20 cellular contexts compared by ENCODE assay signal in genomic region chr3:119976214-119976613, GRCh38.
DNase-seq lines count a peak whose midpoint lies in the region; ATAC-seq, FAIRE-seq and TF ChIP-seq lines count a peak whose summit lies in the region.
"Had no signal": no experiment of that assay in that cellular context is flagged by ENCODE, and none has a peak within 500 bp of the region (broad histone marks: within the 10 kb centered on the region; RNA-seq: fewer than 3 reads in every experiment).

No MANE protein-coding gene starts in this region.

- FAIRE-seq in keratinocyte (lab: Jason Lieb, UNC): peak; percentile 46
- FAIRE-seq: A549, D721Med, G401.6, GM12891 had no signal

- no peaks in the 10 kb centered on the region for H3K9me3 ChIP-seq in SK-N-SH
- H3K9me3 ChIP-seq in keratinocyte (ENCODE audit: control insufficient read depth, low read depth, low read length): no peaks in the 10 kb centered on the region
- no peaks in the 10 kb centered on the region for H3K9me3 ChIP-seq in WERI-Rb-1 (ENCODE audit: severe bottlenecking)
- H3K9me3 ChIP-seq: A549, Caco-2 had no signal

- TF ChIP-seq EP300 in SK-N-SH (IDR thresholded peaks at IDR 0.05; ENCODE audit: borderline replicate concordance in 1 of 2, low read depth in 1 of 2, low read length in 1 of 2): no peak

- H3F3A ChIP-seq in SK-N-SH (replicated peaks; ENCODE audit: insufficient read depth): peaks cover 7% of the 10 kb centered on the region

- TF ChIP-seq CTCF in SK-N-SH (IDR thresholded peaks at IDR 0.05) (no peak), RWPE1 (conservative IDR thresholded peaks at IDR 0.05; ENCODE audit: low read depth) (no peak), epithelial cell of esophagus (IDR thresholded peaks at IDR 0.05; ENCODE audit: insufficient read depth, low read depth, low read length, missing control alignments) (no peak), keratinocyte (optimal IDR thresholded peaks at IDR 0.05 in 1 of 3, IDR thresholded peaks at IDR 0.05 in 1 of 3, conservative IDR thresholded peaks at IDR 0.05 in 1 of 3; ENCODE audit: extremely low read depth in 1 of 3, insufficient read depth in 2 of 3, low read length in 3 of 3) (no peak), WERI-Rb-1 (IDR thresholded peaks at IDR 0.05; ENCODE audit: low read depth, low read length) (no peak)

- no peak for ATAC-seq in SK-N-SH treated with all-trans-retinoic acid at 6 μM for 48 hours
- ATAC-seq: A549 had no signal

- 100% methylated on average over 1 of the region's 1 CpG for WGBS in SK-N-SH (ENCODE audit: low lambda C conversion rate)

- no peaks in the 10 kb centered on the region for H3K9me1 ChIP-seq in keratinocyte (ENCODE audit: control insufficient read depth, extremely low read depth, insufficient read depth, low read length)

- POLR2A ChIA-PET in SK-N-SH (lab: Yijun Ruan, JAX) (no interaction called here), RWPE1 (lab: Yijun Ruan, JAX; ENCODE audit: low non-redundant PET) (no interaction called here)

- H3K9me2 ChIP-seq in SK-N-SH: no peaks in the 10 kb centered on the region

- H2AFZ ChIP-seq in SK-N-SH (ENCODE audit: low read depth) (no peak overlapping the region), keratinocyte (ENCODE audit: control insufficient read depth, low read length) (no peak overlapping the region)
- H2AFZ ChIP-seq: GM23248 had no signal

- dilution Hi-C loops in keratinocyte (cut with MboI; ENCODE audit: extremely low pct_ligation_motif_present, low sequenced_read_pairs): no loop called here

- CTCF ChIA-PET in SK-N-SH (lab: Yijun Ruan, JAX) (no interaction called here), RWPE1 (lab: Yijun Ruan, JAX) (no interaction called here)

- H3K27ac ChIP-seq in SK-N-SH (ENCODE audit: low read depth in 2 of 2, low read length in 1 of 2) (no peak overlapping the region), RWPE1 (no peak overlapping the region), keratinocyte (ENCODE audit: control insufficient read depth, insufficient read depth, low read length) (peak overlapping the region; percentile 22), WERI-Rb-1 (no peak overlapping the region)
- H3K27ac ChIP-seq: 22Rv1, A549, C4-2B, GM23248, HL-60 had no signal

- H3K36me3 ChIP-seq in SK-N-SH (replicated peaks in 1 of 2; ENCODE audit: control insufficient read depth in 1 of 2, insufficient read depth in 2 of 2, low read length in 1 of 2) (peaks cover 0 to 13% of the 10 kb centered on the region in 2 experiments), keratinocyte (ENCODE audit: control insufficient read depth in 2 of 2, extremely low read depth in 1 of 2, insufficient read depth in 2 of 2, low read length in 2 of 2) (peaks cover 0 to 3% of the 10 kb centered on the region in 2 experiments), WERI-Rb-1 (no peaks in the 10 kb centered on the region)

- H3K27me3 ChIP-seq in SK-N-SH (ENCODE audit: insufficient read depth) (no peaks in the 10 kb centered on the region), keratinocyte (ENCODE audit: control insufficient read depth, extremely low read depth, insufficient read depth, low read length) (no peaks in the 10 kb centered on the region), WERI-Rb-1 (ENCODE audit: insufficient read depth, low read depth, severe bottlenecking) (no peaks in the 10 kb centered on the region)

- H3K9ac ChIP-seq in SK-N-SH: no peak overlapping the region
- H3K9ac ChIP-seq in keratinocyte (ENCODE audit: control insufficient read depth, extremely low read depth, insufficient read depth, low read length): no peak overlapping the region
- H3K9ac ChIP-seq: GM23248 had no signal

- H3K4me2 ChIP-seq in SK-N-SH: no peak overlapping the region
- H3K4me2 ChIP-seq in keratinocyte (ENCODE audit: control insufficient read depth, extremely low read depth, insufficient read depth, low read depth, low read length): peak overlapping the region; percentile 42
- H3K4me2 ChIP-seq: A549 had no signal

- DNase-seq in SK-N-SH (no peak), RWPE1 (ENCODE audit: low spot score) (peak; percentile 5), epithelial cell of esophagus (ENCODE audit: low read depth) (peak; percentile 48), keratinocyte (ENCODE audit: low read depth, low spot score) (peak; percentile 36), WERI-Rb-1 (no peak), NCI-H526 treated with DMSO at 0.1 percent for 48 hours (lab: John Stamatoyannopoulos, UW) (no peak), NCI-H524 (lab: John Stamatoyannopoulos, UW) (no peak)
- DNase-seq: AML-193; Caco-2; CD4-positive, alpha-beta T cell; GM23248; HCEC 1CT had no signal

- peaks cover 90% of the 10 kb centered on the region for H3K79me2 ChIP-seq in SK-N-SH (ENCODE audit: insufficient read depth)
- H3K79me2 ChIP-seq in keratinocyte (ENCODE audit: control insufficient read depth, insufficient read depth, low read length): peaks cover 93% of the 10 kb centered on the region

- H3K4me1 ChIP-seq in SK-N-SH (ENCODE audit: control insufficient read depth in 1 of 2, insufficient read depth in 2 of 2, low read depth in 1 of 2, low read length in 1 of 2): peaks cover 0 to 2% of the 10 kb centered on the region in 2 experiments; a peak in 1 of 4 replicates
- H3K4me1 ChIP-seq in keratinocyte (ENCODE audit: control insufficient read depth, extremely low read depth, insufficient read depth, low read length): peaks cover 25% of the 10 kb centered on the region

- peaks cover 50% of the 10 kb centered on the region for H4K20me1 ChIP-seq in SK-N-SH (ENCODE audit: insufficient read depth)
- H4K20me1 ChIP-seq in keratinocyte (ENCODE audit: control insufficient read depth, extremely low read depth, insufficient read depth, low read length): peaks cover 11% of the 10 kb centered on the region

- TF ChIP-seq RAD21 in SK-N-SH (IDR thresholded peaks at IDR 0.05; ENCODE audit: low read length): no peak

- H3K4me3 ChIP-seq in SK-N-SH (ENCODE audit: low read depth in 2 of 2, low read length in 1 of 2): no peak overlapping the region
- no peak overlapping the region for H3K4me3 ChIP-seq in epithelial cell of esophagus (ENCODE audit: low read length)
- no peak overlapping the region for H3K4me3 ChIP-seq in keratinocyte (ENCODE audit: control insufficient read depth in 2 of 3, extremely low read depth in 1 of 3, insufficient read depth in 2 of 3, low read depth in 1 of 3, low read length in 3 of 3)
- H3K4me3 ChIP-seq in WERI-Rb-1 (ENCODE audit: low read depth, low read length): no peak overlapping the region
- H3K4me3 ChIP-seq: A549, GM23248 had no signal

TF ChIP-seq in SK-N-SH treated with all-trans-retinoic acid at 6 μM for 48 hours, 23 proteins besides CTCF, POLR2A, EP300 and RAD21:
- TF ChIP-seq ZNF8 (CRISPR knock-in tag; IDR thresholded peaks at IDR 0.05) (peak; percentile 71; the same call in 1 of the 2 replicates), ZNF70 (CRISPR knock-in tag; IDR thresholded peaks at IDR 0.05) (no peak)

TF ChIP-seq in SK-N-SH, 30 proteins besides CTCF, POLR2A, EP300 and RAD21 (continues in another document):
- TF ChIP-seq YY1 (IDR thresholded peaks at IDR 0.05; ENCODE audit: low read depth) (no peak), FOXJ3 (CRISPR knock-in tag; IDR thresholded peaks at IDR 0.05) (no peak), TCF12 (IDR thresholded peaks at IDR 0.05) (no peak), FOXM1 (IDR thresholded peaks at IDR 0.05; ENCODE audit: low read depth) (no peak), TAF1 (IDR thresholded peaks at IDR 0.05; ENCODE audit: borderline replicate concordance, low read depth, low read length) (no peak), MEF2A (IDR thresholded peaks at IDR 0.05; ENCODE audit: borderline replicate concordance, low read depth) (no peak), IRF3 (IDR thresholded peaks at IDR 0.05; ENCODE audit: low read depth, low read length) (no peak), RXRA (IDR thresholded peaks at IDR 0.05; ENCODE audit: borderline replicate concordance, low read depth) (no peak), RFX5 (IDR thresholded peaks at IDR 0.05; ENCODE audit: low read length) (no peak), GABPA (IDR thresholded peaks at IDR 0.05; ENCODE audit: low read depth) (no peak), REST (IDR thresholded peaks at IDR 0.05; ENCODE audit: low read depth, low read length) (no peak), SMC3 (IDR thresholded peaks at IDR 0.05; ENCODE audit: low read depth, low read length) (no peak)

Comparison
In these comparisons a context has a peak if more than half of its experiments do, and no peak if none do; other contexts are left out.
1. DNase-seq: peak in RWPE1 (single experiment), epithelial cell of esophagus (single experiment) and keratinocyte (single experiment); none in SK-N-SH (single experiment), WERI-Rb-1 (single experiment), NCI-H526 treated with DMSO at 0.1 percent for 48 hours (single experiment) and NCI-H524 (0 of 2).